Comparison of ENCODE assay signal across 13 cellular contexts in genomic region chr6:105036371-105036770, GRCh38.
"Had no signal": no experiment of that assay in that cellular context is flagged by ENCODE, and none has a peak within 500 bp of the region (broad histone marks: within the 10 kb centered on the region; RNA-seq: fewer than 3 reads in every experiment).

No MANE protein-coding gene starts in this region.

- H3K4me3 Mint-ChIP-seq: activated naive CD4-positive, alpha-beta T cell treated with anti-CD3 and anti-CD28 coated beads, Interleukin-2, amount 10 ng/mL, durations not matched to agents 7 days and 5 days; central memory CD8-positive, alpha-beta T cell; stimulated activated naive CD8-positive, alpha-beta T cell treated with anti-CD3 and anti-CD28 coated beads, Interleukin-15, amount 100 ng/mL, for 72 hours; type B pancreatic cell had no signal

- H3K4me1 Mint-ChIP-seq: activated naive CD4-positive, alpha-beta T cell treated with anti-CD3 and anti-CD28 coated beads, Interleukin-2, amount 10 ng/mL, durations not matched to agents 7 days and 5 days; central memory CD8-positive, alpha-beta T cell; stimulated activated naive CD8-positive, alpha-beta T cell treated with anti-CD3 and anti-CD28 coated beads, Interleukin-15, amount 100 ng/mL, for 72 hours had no signal

- H3K9me3 Mint-ChIP-seq: activated naive CD4-positive, alpha-beta T cell treated with anti-CD3 and anti-CD28 coated beads, Interleukin-2, amount 10 ng/mL, durations not matched to agents 7 days and 5 days; central memory CD8-positive, alpha-beta T cell; stimulated activated naive CD8-positive, alpha-beta T cell treated with anti-CD3 and anti-CD28 coated beads, Interleukin-15, amount 100 ng/mL, for 72 hours; type B pancreatic cell had no signal

- H3K27ac Mint-ChIP-seq: activated naive CD4-positive, alpha-beta T cell treated with anti-CD3 and anti-CD28 coated beads, Interleukin-2, amount 10 ng/mL, durations not matched to agents 7 days and 5 days; stimulated activated naive CD8-positive, alpha-beta T cell treated with anti-CD3 and anti-CD28 coated beads, Interleukin-15, amount 100 ng/mL, for 72 hours; type B pancreatic cell had no signal

- ATAC-seq: activated CD4-positive, CD25-positive, alpha-beta regulatory T cell treated with anti-CD3 and anti-CD28 coated beads, Interleukin-2, amount 50 U/mL, for 24 hours; heart left ventricle; pancreas; stimulated activated naive CD8-positive, alpha-beta T cell treated with anti-CD3 and anti-CD28 coated beads, Interleukin-15, amount 100 ng/mL, for 72 hours had no signal

- H3K27me3 Mint-ChIP-seq: type B pancreatic cell had no signal

- DNase-seq: activated CD4-positive, alpha-beta T cell treated with anti-CD3 and anti-CD28 coated beads, Interleukin-2, amount 50 U/mL, for 4 hours; activated naive CD4-positive, alpha-beta T cell treated with anti-CD3 and anti-CD28 coated beads, Interleukin-2, amount 10 ng/mL, durations not matched to agents 7 days and 5 days; activated T-cell treated with anti-CD3 and anti-CD28 coated beads for 4 hours; effector memory CD4-positive, alpha-beta T cell; foreskin melanocyte; heart left ventricle; mesendoderm; pancreas; stimulated activated CD4-positive, alpha-beta T cell treated with anti-CD3 and anti-CD28 coated beads, Interleukin-1b, Interleukin-23, amount 100 ng/mL, for 48 hours; stimulated activated naive CD8-positive, alpha-beta T cell treated with anti-CD3 and anti-CD28 coated beads, Interleukin-15, amount 100 ng/mL, for 72 hours had no signal

- H3K36me3 Mint-ChIP-seq: activated naive CD4-positive, alpha-beta T cell treated with anti-CD3 and anti-CD28 coated beads, Interleukin-2, amount 10 ng/mL, durations not matched to agents 7 days and 5 days had no signal
